In the genomic region with DNA sequence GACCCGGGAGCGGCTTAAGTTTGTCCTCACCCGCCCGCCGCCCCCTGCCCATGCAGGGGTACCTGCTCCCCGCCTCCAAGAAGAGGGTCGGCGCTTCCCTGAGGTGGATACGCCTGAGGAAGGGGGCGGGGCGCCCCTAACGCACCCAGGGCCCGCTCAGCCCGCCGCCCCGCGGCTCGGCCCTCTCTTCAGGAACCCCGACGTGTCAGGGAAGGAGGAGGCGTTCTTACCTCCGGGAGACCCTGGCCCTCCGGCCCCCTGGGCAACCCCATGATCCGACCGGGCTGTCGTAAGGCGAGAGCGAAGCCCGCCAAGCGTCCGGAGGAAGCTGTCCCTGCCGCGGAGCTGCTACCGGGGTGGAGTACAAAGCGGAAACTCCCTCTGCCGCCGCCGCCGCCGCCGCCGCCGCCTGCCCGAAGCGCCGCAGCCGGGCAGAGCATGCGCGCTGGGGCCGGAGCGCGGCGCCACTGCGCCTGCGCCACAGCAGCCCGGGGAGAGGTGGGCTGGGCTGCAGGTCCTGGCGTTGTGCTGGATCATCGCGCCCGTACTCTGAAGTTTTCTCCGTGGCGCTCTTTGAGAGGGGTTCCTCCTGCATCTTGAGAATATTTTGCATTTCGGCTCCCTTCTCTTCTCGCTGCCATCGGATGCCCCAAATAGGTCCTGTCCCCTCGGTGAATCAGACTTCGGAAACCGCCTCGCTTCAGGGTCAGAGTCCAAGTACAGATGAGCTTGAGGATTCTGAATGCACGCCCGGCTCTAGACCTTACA, we compare ENCODE assay signal across 1 cellular context.
A peak's percentile ranks its signal among the peaks of the same experiment; 100 is the strongest.
TF ChIP-seq lines count a peak whose summit lies in the region.

A gene with protein sequence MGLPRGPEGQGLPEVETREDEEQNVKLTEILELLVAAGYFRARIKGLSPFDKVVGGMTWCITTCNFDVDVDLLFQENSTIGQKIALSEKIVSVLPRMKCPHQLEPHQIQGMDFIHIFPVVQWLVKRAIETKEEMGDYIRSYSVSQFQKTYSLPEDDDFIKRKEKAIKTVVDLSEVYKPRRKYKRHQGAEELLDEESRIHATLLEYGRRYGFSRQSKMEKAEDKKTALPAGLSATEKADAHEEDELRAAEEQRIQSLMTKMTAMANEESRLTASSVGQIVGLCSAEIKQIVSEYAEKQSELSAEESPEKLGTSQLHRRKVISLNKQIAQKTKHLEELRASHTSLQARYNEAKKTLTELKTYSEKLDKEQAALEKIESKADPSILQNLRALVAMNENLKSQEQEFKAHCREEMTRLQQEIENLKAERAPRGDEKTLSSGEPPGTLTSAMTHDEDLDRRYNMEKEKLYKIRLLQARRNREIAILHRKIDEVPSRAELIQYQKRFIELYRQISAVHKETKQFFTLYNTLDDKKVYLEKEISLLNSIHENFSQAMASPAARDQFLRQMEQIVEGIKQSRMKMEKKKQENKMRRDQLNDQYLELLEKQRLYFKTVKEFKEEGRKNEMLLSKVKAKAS (minus strand): TSS at position 347 of the 768 bp plus-strand sequence. CDS start 75 bp downstream, at position 272.

TF ChIP-seq in K562, 482 proteins besides CTCF, POLR2A, EP300 and RAD21 (continued from another document and continues in another):
- TF ChIP-seq, protein P1, sequence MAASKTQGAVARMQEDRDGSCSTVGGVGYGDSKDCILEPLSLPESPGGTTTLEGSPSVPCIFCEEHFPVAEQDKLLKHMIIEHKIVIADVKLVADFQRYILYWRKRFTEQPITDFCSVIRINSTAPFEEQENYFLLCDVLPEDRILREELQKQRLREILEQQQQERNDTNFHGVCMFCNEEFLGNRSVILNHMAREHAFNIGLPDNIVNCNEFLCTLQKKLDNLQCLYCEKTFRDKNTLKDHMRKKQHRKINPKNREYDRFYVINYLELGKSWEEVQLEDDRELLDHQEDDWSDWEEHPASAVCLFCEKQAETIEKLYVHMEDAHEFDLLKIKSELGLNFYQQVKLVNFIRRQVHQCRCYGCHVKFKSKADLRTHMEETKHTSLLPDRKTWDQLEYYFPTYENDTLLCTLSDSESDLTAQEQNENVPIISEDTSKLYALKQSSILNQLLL (CRISPR knock-in tag; IDR thresholded peaks at IDR 0.05; ENCODE audit: borderline replicate concordance): no peak
- TF ChIP-seq GABPA (tag; conservative IDR thresholded peaks at IDR 0.05; ENCODE audit: low read depth) (peak; percentile 89), NFE2L1 (tag; IDR thresholded peaks at IDR 0.05; ENCODE audit: borderline replicate concordance, low read depth) (no peak), ZNF12 (CRISPR knock-in tag; IDR thresholded peaks at IDR 0.05) (no peak), SMAD4 (CRISPR knock-in tag; conservative IDR thresholded peaks at IDR 0.05) (no peak; the same call in 1 of the 2 replicates), TRIM28 (IDR thresholded peaks at IDR 0.05) (no peak), KLF16 (IDR thresholded peaks at IDR 0.05) (no peak), TCFL5 (CRISPR knock-in tag; conservative IDR thresholded peaks at IDR 0.05) (no peak), COPS2 (conservative IDR thresholded peaks at IDR 0.05) (no peak), TAF1 (IDR thresholded peaks at IDR 0.05; ENCODE audit: control insufficient read depth, extremely low read depth, insufficient read depth, low read length, severe bottlenecking) (peak; percentile 52), SUPT5H (IDR thresholded peaks at IDR 0.05) (peak; percentile 73), CBX3 (IDR thresholded peaks at IDR 0.05; ENCODE audit: borderline replicate concordance in 1 of 2, low read length in 2 of 2) (no peak), NFYB (IDR thresholded peaks at IDR 0.05; ENCODE audit: extremely low read depth, insufficient read length) (no peak), DMBX1 (CRISPR knock-in tag; IDR thresholded peaks at IDR 0.05; ENCODE audit: borderline replicate concordance) (no peak), ELF1 (tag; IDR thresholded peaks at IDR 0.05) (0 out of 2 replicates have a peak, but pooled peaks have one; percentile 11), MYC (IDR thresholded peaks at IDR 0.05; ENCODE audit: low read depth, low read length) (0 out of 2 replicates have a peak, but pooled peaks have one; percentile 22), MYC (CRISPR knock-in tag; IDR thresholded peaks at IDR 0.05; ENCODE audit: borderline replicate concordance, low read depth) (0 out of 2 replicates have a peak, but pooled peaks have one; percentile 8), SMC3 (conservative IDR thresholded peaks at IDR 0.05; ENCODE audit: insufficient read depth, low read depth, low read length) (no peak), ZZZ3 (IDR thresholded peaks at IDR 0.05) (no peak), ARNT (IDR thresholded peaks at IDR 0.05) (no peak), ESRRA (IDR thresholded peaks at IDR 0.05; ENCODE audit: borderline replicate concordance, low read depth) (0 out of 2 replicates have a peak, but pooled peaks have one; percentile 4), CXXC5 (CRISPR knock-in tag; IDR thresholded peaks at IDR 0.05) (peak; percentile 57), GABPB2 (CRISPR knock-in tag; conservative IDR thresholded peaks at IDR 0.05) (no peak), GTF2F1 (IDR thresholded peaks at IDR 0.05; ENCODE audit: low read depth, low read length) (no peak), MAZ (CRISPR knock-in tag; conservative IDR thresholded peaks at IDR 0.05 in 1 of 2, IDR thresholded peaks at IDR 0.05 in 1 of 2) (peak in 1 of 2 experiments; percentile 20; a peak in 2 of 4 replicates), KDM2B (CRISPR knock-in tag; IDR thresholded peaks at IDR 0.05) (0 out of 2 replicates have a peak, but pooled peaks have one; percentile 28), XRCC3 (IDR thresholded peaks at IDR 0.05) (no peak), TFAM (CRISPR knock-in tag; conservative IDR thresholded peaks at IDR 0.05) (no peak), ETS2 (tag; IDR thresholded peaks at IDR 0.05; ENCODE audit: borderline replicate concordance, poor library complexity, severe bottlenecking) (no peak), ZNF584 (CRISPR knock-in tag; IDR thresholded peaks at IDR 0.05; ENCODE audit: low read depth) (no peak), HMG20A (CRISPR knock-in tag; conservative IDR thresholded peaks at IDR 0.05) (no peak), RBM22 (IDR thresholded peaks at IDR 0.05; ENCODE audit: low read depth, low read length, poor library complexity, severe bottlenecking) (no peak), NR2C1 (IDR thresholded peaks at IDR 0.05) (0 out of 2 replicates have a peak, but pooled peaks have one; percentile 26), NR2C1 (tag; IDR thresholded peaks at IDR 0.05) (peak; percentile 40; the same call in 1 of the 2 replicates), PHTF2 (CRISPR knock-in tag; IDR thresholded peaks at IDR 0.05) (no peak), CTBP1 (IDR thresholded peaks at IDR 0.05; ENCODE audit: borderline replicate concordance) (peak; percentile 53; the same call in 1 of the 2 replicates), MTA3 (IDR thresholded peaks at IDR 0.05; ENCODE audit: borderline replicate concordance) (0 out of 2 replicates have a peak, but pooled peaks have one; percentile 21), XRCC4 (IDR thresholded peaks at IDR 0.05; ENCODE audit: extremely low read depth, insufficient read depth, insufficient read length) (no peak), POLR2AphosphoS2 (IDR thresholded peaks at IDR 0.05; ENCODE audit: low read length) (no peak), PHF21A (IDR thresholded peaks at IDR 0.05; ENCODE audit: borderline replicate concordance, low read depth) (no peak)
- TF ChIP-seq, protein P2, sequence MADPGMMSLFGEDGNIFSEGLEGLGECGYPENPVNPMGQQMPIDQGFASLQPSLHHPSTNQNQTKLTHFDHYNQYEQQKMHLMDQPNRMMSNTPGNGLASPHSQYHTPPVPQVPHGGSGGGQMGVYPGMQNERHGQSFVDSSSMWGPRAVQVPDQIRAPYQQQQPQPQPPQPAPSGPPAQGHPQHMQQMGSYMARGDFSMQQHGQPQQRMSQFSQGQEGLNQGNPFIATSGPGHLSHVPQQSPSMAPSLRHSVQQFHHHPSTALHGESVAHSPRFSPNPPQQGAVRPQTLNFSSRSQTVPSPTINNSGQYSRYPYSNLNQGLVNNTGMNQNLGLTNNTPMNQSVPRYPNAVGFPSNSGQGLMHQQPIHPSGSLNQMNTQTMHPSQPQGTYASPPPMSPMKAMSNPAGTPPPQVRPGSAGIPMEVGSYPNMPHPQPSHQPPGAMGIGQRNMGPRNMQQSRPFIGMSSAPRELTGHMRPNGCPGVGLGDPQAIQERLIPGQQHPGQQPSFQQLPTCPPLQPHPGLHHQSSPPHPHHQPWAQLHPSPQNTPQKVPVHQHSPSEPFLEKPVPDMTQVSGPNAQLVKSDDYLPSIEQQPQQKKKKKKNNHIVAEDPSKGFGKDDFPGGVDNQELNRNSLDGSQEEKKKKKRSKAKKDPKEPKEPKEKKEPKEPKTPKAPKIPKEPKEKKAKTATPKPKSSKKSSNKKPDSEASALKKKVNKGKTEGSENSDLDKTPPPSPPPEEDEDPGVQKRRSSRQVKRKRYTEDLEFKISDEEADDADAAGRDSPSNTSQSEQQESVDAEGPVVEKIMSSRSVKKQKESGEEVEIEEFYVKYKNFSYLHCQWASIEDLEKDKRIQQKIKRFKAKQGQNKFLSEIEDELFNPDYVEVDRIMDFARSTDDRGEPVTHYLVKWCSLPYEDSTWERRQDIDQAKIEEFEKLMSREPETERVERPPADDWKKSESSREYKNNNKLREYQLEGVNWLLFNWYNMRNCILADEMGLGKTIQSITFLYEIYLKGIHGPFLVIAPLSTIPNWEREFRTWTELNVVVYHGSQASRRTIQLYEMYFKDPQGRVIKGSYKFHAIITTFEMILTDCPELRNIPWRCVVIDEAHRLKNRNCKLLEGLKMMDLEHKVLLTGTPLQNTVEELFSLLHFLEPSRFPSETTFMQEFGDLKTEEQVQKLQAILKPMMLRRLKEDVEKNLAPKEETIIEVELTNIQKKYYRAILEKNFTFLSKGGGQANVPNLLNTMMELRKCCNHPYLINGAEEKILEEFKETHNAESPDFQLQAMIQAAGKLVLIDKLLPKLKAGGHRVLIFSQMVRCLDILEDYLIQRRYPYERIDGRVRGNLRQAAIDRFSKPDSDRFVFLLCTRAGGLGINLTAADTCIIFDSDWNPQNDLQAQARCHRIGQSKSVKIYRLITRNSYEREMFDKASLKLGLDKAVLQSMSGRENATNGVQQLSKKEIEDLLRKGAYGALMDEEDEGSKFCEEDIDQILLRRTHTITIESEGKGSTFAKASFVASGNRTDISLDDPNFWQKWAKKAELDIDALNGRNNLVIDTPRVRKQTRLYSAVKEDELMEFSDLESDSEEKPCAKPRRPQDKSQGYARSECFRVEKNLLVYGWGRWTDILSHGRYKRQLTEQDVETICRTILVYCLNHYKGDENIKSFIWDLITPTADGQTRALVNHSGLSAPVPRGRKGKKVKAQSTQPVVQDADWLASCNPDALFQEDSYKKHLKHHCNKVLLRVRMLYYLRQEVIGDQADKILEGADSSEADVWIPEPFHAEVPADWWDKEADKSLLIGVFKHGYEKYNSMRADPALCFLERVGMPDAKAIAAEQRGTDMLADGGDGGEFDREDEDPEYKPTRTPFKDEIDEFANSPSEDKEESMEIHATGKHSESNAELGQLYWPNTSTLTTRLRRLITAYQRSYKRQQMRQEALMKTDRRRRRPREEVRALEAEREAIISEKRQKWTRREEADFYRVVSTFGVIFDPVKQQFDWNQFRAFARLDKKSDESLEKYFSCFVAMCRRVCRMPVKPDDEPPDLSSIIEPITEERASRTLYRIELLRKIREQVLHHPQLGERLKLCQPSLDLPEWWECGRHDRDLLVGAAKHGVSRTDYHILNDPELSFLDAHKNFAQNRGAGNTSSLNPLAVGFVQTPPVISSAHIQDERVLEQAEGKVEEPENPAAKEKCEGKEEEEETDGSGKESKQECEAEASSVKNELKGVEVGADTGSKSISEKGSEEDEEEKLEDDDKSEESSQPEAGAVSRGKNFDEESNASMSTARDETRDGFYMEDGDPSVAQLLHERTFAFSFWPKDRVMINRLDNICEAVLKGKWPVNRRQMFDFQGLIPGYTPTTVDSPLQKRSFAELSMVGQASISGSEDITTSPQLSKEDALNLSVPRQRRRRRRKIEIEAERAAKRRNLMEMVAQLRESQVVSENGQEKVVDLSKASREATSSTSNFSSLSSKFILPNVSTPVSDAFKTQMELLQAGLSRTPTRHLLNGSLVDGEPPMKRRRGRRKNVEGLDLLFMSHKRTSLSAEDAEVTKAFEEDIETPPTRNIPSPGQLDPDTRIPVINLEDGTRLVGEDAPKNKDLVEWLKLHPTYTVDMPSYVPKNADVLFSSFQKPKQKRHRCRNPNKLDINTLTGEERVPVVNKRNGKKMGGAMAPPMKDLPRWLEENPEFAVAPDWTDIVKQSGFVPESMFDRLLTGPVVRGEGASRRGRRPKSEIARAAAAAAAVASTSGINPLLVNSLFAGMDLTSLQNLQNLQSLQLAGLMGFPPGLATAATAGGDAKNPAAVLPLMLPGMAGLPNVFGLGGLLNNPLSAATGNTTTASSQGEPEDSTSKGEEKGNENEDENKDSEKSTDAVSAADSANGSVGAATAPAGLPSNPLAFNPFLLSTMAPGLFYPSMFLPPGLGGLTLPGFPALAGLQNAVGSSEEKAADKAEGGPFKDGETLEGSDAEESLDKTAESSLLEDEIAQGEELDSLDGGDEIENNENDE (IDR thresholded peaks at IDR 0.05; ENCODE audit: low read depth, low read length): no peak
- TF ChIP-seq, protein P3, sequence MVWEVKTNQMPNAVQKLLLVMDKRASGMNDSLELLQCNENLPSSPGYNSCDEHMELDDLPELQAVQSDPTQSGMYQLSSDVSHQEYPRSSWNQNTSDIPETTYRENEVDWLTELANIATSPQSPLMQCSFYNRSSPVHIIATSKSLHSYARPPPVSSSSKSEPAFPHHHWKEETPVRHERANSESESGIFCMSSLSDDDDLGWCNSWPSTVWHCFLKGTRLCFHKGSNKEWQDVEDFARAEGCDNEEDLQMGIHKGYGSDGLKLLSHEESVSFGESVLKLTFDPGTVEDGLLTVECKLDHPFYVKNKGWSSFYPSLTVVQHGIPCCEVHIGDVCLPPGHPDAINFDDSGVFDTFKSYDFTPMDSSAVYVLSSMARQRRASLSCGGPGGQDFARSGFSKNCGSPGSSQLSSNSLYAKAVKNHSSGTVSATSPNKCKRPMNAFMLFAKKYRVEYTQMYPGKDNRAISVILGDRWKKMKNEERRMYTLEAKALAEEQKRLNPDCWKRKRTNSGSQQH (CRISPR knock-in tag; IDR thresholded peaks at IDR 0.05): no peak
- TF ChIP-seq, protein P4, sequence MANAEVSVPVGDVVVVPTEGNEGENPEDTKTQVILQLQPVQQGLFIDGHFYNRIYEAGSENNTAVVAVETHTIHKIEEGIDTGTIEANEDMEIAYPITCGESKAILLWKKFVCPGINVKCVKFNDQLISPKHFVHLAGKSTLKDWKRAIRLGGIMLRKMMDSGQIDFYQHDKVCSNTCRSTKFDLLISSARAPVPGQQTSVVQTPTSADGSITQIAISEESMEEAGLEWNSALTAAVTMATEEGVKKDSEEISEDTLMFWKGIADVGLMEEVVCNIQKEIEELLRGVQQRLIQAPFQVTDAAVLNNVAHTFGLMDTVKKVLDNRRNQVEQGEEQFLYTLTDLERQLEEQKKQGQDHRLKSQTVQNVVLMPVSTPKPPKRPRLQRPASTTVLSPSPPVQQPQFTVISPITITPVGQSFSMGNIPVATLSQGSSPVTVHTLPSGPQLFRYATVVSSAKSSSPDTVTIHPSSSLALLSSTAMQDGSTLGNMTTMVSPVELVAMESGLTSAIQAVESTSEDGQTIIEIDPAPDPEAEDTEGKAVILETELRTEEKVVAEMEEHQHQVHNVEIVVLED (CRISPR knock-in tag; IDR thresholded peaks at IDR 0.05): no peak
- TF ChIP-seq, protein P5, sequence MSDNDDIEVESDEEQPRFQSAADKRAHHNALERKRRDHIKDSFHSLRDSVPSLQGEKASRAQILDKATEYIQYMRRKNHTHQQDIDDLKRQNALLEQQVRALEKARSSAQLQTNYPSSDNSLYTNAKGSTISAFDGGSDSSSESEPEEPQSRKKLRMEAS (CRISPR knock-in tag; IDR thresholded peaks at IDR 0.05): peak; percentile 61
